In genomic region chr7:65475734-65476319, GRCh38 we compare ENCODE assay signal across 1 cellular context.
A peak's percentile ranks its signal among the peaks of the same experiment; 100 is the strongest.
TF ChIP-seq lines count a peak whose summit lies in the region.

No MANE protein-coding gene starts in this region.

TF ChIP-seq in HepG2, 621 proteins besides CTCF, POLR2A, EP300 and RAD21 (continued from another document and continues in another):
- TF ChIP-seq ZNF788 (CRISPR knock-in tag; IDR thresholded peaks at IDR 0.05; ENCODE audit: borderline replicate concordance): peak; percentile 92; the same call in 1 of the 2 replicates
- TF ChIP-seq ZNF598 (CRISPR knock-in tag; IDR thresholded peaks at IDR 0.05; ENCODE audit: borderline replicate concordance): peak; percentile 31; the same call in 1 of the 2 replicates
- TF ChIP-seq ZNF503 (CRISPR knock-in tag; IDR thresholded peaks at IDR 0.05): peak; percentile 88; the same call in 1 of the 2 replicates
- TF ChIP-seq ZFP1 (CRISPR knock-in tag; IDR thresholded peaks at IDR 0.05): no peak
- TF ChIP-seq ZNF362 (CRISPR knock-in tag; IDR thresholded peaks at IDR 0.05; ENCODE audit: borderline replicate concordance): no peak; the same call in 1 of the 2 replicates
- 0 out of 2 replicates have a peak, but pooled peaks have one; percentile 40 for TF ChIP-seq SIX4 (CRISPR knock-in tag; IDR thresholded peaks at IDR 0.05)
- TF ChIP-seq LCORL (IDR thresholded peaks at IDR 0.05): no peak
- TF ChIP-seq LCORL (CRISPR knock-in tag; IDR thresholded peaks at IDR 0.05): peak; percentile 92
- TF ChIP-seq ARHGAP35 (CRISPR knock-in tag; IDR thresholded peaks at IDR 0.05; ENCODE audit: borderline replicate concordance): no peak
- TF ChIP-seq ZNF687 (CRISPR knock-in tag; IDR thresholded peaks at IDR 0.05): peak; percentile 78
- no peak for TF ChIP-seq NFIB (CRISPR knock-in tag; IDR thresholded peaks at IDR 0.05; ENCODE audit: borderline replicate concordance)
- TF ChIP-seq MAZ (IDR thresholded peaks at IDR 0.05; ENCODE audit: borderline replicate concordance, low read depth, low read length): no peak
- TF ChIP-seq MAZ (CRISPR knock-in tag; IDR thresholded peaks at IDR 0.05; ENCODE audit: low read depth): peak; percentile 57; the same call in 1 of the 2 replicates
- 0 out of 2 replicates have a peak, but pooled peaks have one; percentile 25 for TF ChIP-seq ZSCAN25 (CRISPR knock-in tag; IDR thresholded peaks at IDR 0.05)
- TF ChIP-seq FOXP4 (CRISPR knock-in tag; IDR thresholded peaks at IDR 0.05): peak; percentile 97
- peak; percentile 54; the same call in 1 of the 2 replicates for TF ChIP-seq ZNF264 (CRISPR knock-in tag; IDR thresholded peaks at IDR 0.05)
- no peak for TF ChIP-seq TRIM22 (IDR thresholded peaks at IDR 0.05)
- 0 out of 2 replicates have a peak, but pooled peaks have one; percentile 56 for TF ChIP-seq HHEX (CRISPR knock-in tag; IDR thresholded peaks at IDR 0.05)
- TF ChIP-seq ZKSCAN1 (IDR thresholded peaks at IDR 0.05; ENCODE audit: low read length): no peak
- TF ChIP-seq ZNF605 (CRISPR knock-in tag; IDR thresholded peaks at IDR 0.05): peak; percentile 25; the same call in 1 of the 2 replicates
- no peak for TF ChIP-seq NFRKB (IDR thresholded peaks at IDR 0.05)
- TF ChIP-seq ZSCAN9 (CRISPR knock-in tag; IDR thresholded peaks at IDR 0.05; ENCODE audit: borderline replicate concordance): 0 out of 2 replicates have a peak, but pooled peaks have one; percentile 69
- TF ChIP-seq GMEB2 (CRISPR knock-in tag; IDR thresholded peaks at IDR 0.05; ENCODE audit: low read depth): no peak
- peak; percentile 17; the same call in 1 of the 2 replicates for TF ChIP-seq ZNF317 (CRISPR knock-in tag; IDR thresholded peaks at IDR 0.05)
- TF ChIP-seq ZNF740 (CRISPR knock-in tag; IDR thresholded peaks at IDR 0.05): peak; percentile 20; the same call in 1 of the 2 replicates
- no peak for TF ChIP-seq ZNF879 (CRISPR knock-in tag; IDR thresholded peaks at IDR 0.05)
- 0 out of 2 replicates have a peak, but pooled peaks have one; percentile 52 for TF ChIP-seq SMAD1 (CRISPR knock-in tag; IDR thresholded peaks at IDR 0.05; ENCODE audit: borderline replicate concordance, low read depth)
- 0 out of 2 replicates have a peak, but pooled peaks have one; percentile 20 for TF ChIP-seq ERF (CRISPR knock-in tag; IDR thresholded peaks at IDR 0.05)
- TF ChIP-seq SP2 (CRISPR knock-in tag; IDR thresholded peaks at IDR 0.05): no peak
- TF ChIP-seq CERS6 (CRISPR knock-in tag; IDR thresholded peaks at IDR 0.05): no peak
- peak; percentile 96 for TF ChIP-seq PPARG (CRISPR knock-in tag; conservative IDR thresholded peaks at IDR 0.05)
- peak; percentile 59; the same call in 1 of the 2 replicates for TF ChIP-seq MIER3 (CRISPR knock-in tag; IDR thresholded peaks at IDR 0.05; ENCODE audit: borderline replicate concordance)
- TF ChIP-seq ZBTB25 (CRISPR knock-in tag; IDR thresholded peaks at IDR 0.05): peak; percentile 51; the same call in 1 of the 2 replicates
- TF ChIP-seq ZSCAN29 (CRISPR knock-in tag; conservative IDR thresholded peaks at IDR 0.05): no peak
- no peak for TF ChIP-seq GABPA (IDR thresholded peaks at IDR 0.05; ENCODE audit: low read depth, low read length)
- peak; percentile 65 for TF ChIP-seq GABPA (CRISPR knock-in tag; IDR thresholded peaks at IDR 0.05; ENCODE audit: low read depth)
- TF ChIP-seq RCOR2 (CRISPR knock-in tag; IDR thresholded peaks at IDR 0.05): peak; percentile 67; the same call in 1 of the 2 replicates
- TF ChIP-seq MED8 (CRISPR knock-in tag; IDR thresholded peaks at IDR 0.05; ENCODE audit: insufficient replicate concordance): peak; percentile 26
- TF ChIP-seq SMARCC2 (IDR thresholded peaks at IDR 0.05): no peak
- TF ChIP-seq ZNF737 (CRISPR knock-in tag; IDR thresholded peaks at IDR 0.05; ENCODE audit: borderline replicate concordance): no peak
- peak; percentile 46; the same call in 1 of the 2 replicates for TF ChIP-seq HOXD1 (CRISPR knock-in tag; IDR thresholded peaks at IDR 0.05)
